ENCODE assay signal across 10 cellular contexts in the genomic region with DNA sequence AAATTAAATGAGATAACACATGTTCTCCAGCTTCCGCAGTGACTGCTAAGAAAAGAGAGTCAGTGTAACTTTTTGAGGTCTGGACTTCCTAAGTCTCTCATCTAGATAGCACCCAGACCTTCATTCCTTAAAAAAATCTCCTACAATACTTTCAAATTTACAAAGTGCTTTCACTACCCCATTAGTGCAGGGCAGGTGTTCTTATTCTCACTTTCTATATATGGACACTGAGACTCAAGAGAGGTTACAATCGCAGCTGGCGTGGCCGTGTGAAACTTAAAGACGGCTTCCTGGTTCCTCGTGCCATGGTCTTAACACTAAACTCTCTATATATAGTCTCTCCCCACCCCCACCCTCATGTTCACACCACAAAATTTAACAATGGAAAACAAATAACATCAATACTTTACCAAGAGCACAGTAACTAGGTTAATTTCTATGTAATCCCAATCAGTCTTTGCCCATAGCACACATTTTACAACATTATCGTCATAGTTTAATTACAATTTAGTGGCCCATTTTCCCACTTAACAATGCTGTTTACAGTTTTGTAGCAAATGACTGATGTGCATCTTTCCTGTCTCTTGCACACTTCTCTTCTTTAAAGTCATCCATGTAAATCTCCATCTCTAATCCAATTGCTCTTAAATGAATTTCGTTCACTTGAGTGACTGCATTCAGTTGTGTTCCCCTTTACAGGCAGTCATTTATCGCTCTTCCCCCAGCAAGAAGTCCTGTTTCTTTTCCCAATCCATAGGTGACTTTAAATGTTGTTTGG.
A peak's percentile ranks its signal among the peaks of the same experiment; 100 is the strongest.
DNase-seq lines count a peak whose midpoint lies in the region; ATAC-seq and TF ChIP-seq lines count a peak whose summit lies in the region.
"Had no signal": no experiment of that assay in that cellular context is flagged by ENCODE, and none has a peak within 500 bp of the region (broad histone marks: within the 10 kb centered on the region; RNA-seq: fewer than 3 reads in every experiment).

No MANE protein-coding gene starts in this region.

- H3K27ac Mint-ChIP-seq in dendritic cell treated with granulocyte-macrophage colony-stimulating factor and Interleukin-4, amounts not matched to agents 40 ng/mL and 50 ng/mL, for 4 days = peak overlapping the region; percentile 43

- H3K27me3 Mint-ChIP-seq in dendritic cell treated with granulocyte-macrophage colony-stimulating factor and Interleukin-4, amounts not matched to agents 40 ng/mL and 50 ng/mL, for 4 days = peaks cover 7% of the 10 kb centered on the region

- no peaks in the 10 kb centered on the region for H3K36me3 Mint-ChIP-seq in dendritic cell treated with granulocyte-macrophage colony-stimulating factor and Interleukin-4, amounts not matched to agents 40 ng/mL and 50 ng/mL, for 4 days (ENCODE audit: low read depth)

- intact Hi-C loops in dendritic cell treated with granulocyte-macrophage colony-stimulating factor and Interleukin-4, amounts not matched to agents 40 ng/mL and 50 ng/mL, for 4 days (cut with micrococcal nuclease) = no loop called here
- intact Hi-C loops in right lobe of liver (cut with DNase I) = loop anchor here in 1 of 2 donors (10.0 kb wide), 1 partner anchor 76 kb away; the partner anchor contains the start of gene ARID1B

- H3K9me3 Mint-ChIP-seq in dendritic cell treated with granulocyte-macrophage colony-stimulating factor and Interleukin-4, amounts not matched to agents 40 ng/mL and 50 ng/mL, for 4 days = no peaks in the 10 kb centered on the region

- no peak overlapping the region for H3K4me3 ChIP-seq in right lobe of liver
- H3K4me3 ChIP-seq: esophagus muscularis mucosa had no signal

- DNase-seq in AG20443 (ENCODE audit: low spot score) = no peak
- DNase-seq in right lobe of liver = no peak
- no peak for DNase-seq in NCI-H226
- no peak for DNase-seq in SIG-M5 treated with dmso at 0.1 percent for 504 hours (lab: John Stamatoyannopoulos, UW; ENCODE audit: unreplicated experiment)
- DNase-seq: T-helper 1 cell had no signal

- peaks cover 0 to 8% (median 0%) of the 10 kb centered on the region in 4 donors for H3K4me1 ChIP-seq in right lobe of liver
- H3K4me1 ChIP-seq: esophagus muscularis mucosa had no signal

- WGBS in right lobe of liver (ENCODE audit: insufficient coverage, low coverage, low lambda C conversion rate, missing lambda C conversion rate) = 83% methylated on average over 9 of the region's 9 CpGs

- ATAC-seq in GM18858 (IDR thresholded peaks at IDR 0.05; ENCODE audit: unreplicated experiment) (peak; percentile 71), GM21786 (IDR thresholded peaks at IDR 0.05; ENCODE audit: unreplicated experiment) (peak; percentile 74), HG03442 (IDR thresholded peaks at IDR 0.05; ENCODE audit: unreplicated experiment) (peak; percentile 73), right lobe of liver (no peak)

- no peaks in the 10 kb centered on the region for H3K9me3 ChIP-seq in right lobe of liver
- H3K9me3 ChIP-seq: esophagus muscularis mucosa had no signal

- no peak for TF ChIP-seq CTCF in right lobe of liver (IDR thresholded peaks at IDR 0.05)

- TF ChIP-seq POLR2A in right lobe of liver (IDR thresholded peaks at IDR 0.05) = no peak

- H3K27me3 ChIP-seq in right lobe of liver = no peaks in the 10 kb centered on the region
- H3K27me3 ChIP-seq: esophagus muscularis mucosa had no signal

- H3K4me1 Mint-ChIP-seq in dendritic cell treated with granulocyte-macrophage colony-stimulating factor and Interleukin-4, amounts not matched to agents 40 ng/mL and 50 ng/mL, for 4 days (ENCODE audit: low read depth) = peaks cover 35% of the 10 kb centered on the region

- no peak overlapping the region for H3K27ac ChIP-seq in right lobe of liver
- H3K27ac ChIP-seq: esophagus muscularis mucosa had no signal

- H3K4me3 Mint-ChIP-seq in dendritic cell treated with granulocyte-macrophage colony-stimulating factor and Interleukin-4, amounts not matched to agents 40 ng/mL and 50 ng/mL, for 4 days = no peak overlapping the region

- H3K36me3 ChIP-seq in right lobe of liver = no peaks in the 10 kb centered on the region
- H3K36me3 ChIP-seq: esophagus muscularis mucosa had no signal

Comparison
In these comparisons a context has a peak if more than half of its experiments do, and no peak if none do; other contexts are left out.
1. ATAC-seq: peak in GM18858 (single experiment), GM21786 (single experiment) and HG03442 (single experiment); none in right lobe of liver (0 of 4).